Comparison of ENCODE assay signal across 10 cellular contexts in genomic region chr11:134255162-134255561, GRCh38. TPM values are rescaled to one million over a fixed set of nuclear protein-coding genes. Genes with fewer than 3 reads are reported as not detected.
A peak's percentile ranks its signal among the peaks of the same experiment; 100 is the strongest.
DNase-seq lines count a peak whose midpoint lies in the region; ATAC-seq and TF ChIP-seq lines count a peak whose summit lies in the region.
"Not testable (repeated sequence)": the region's sequence is repeated elsewhere in the genome, so short reads cannot be mapped to it uniquely, and the experiment has no call there.
"Had no signal": no experiment of that assay in that cellular context is flagged by ENCODE, and none has a peak within 500 bp of the region (broad histone marks: within the 10 kb centered on the region; RNA-seq: fewer than 3 reads in every experiment).

No MANE protein-coding gene starts in this region.

- peak overlapping the region; percentile 82 for H3K4me3 Mint-ChIP-seq in CD4-positive, alpha-beta T cell
- H3K4me3 Mint-ChIP-seq in IgD-negative memory B cell (peak overlapping the region in 3 of 4 donors; percentile 47 to 79 (median 78)), WTC11 (peak overlapping the region; percentile 89), nephron (peak overlapping the region; percentile 65 to 94 (median 80))
- H3K4me3 Mint-ChIP-seq in activated T-helper 17 cell treated with anti-CD3 and anti-CD28 coated beads, Interleukin-2, amount 50 U/mL, for 72 hours, result peak overlapping the region; percentile 98
- H3K4me3 Mint-ChIP-seq in activated naive CD8-positive, alpha-beta T cell treated with anti-CD3 and anti-CD28 coated beads, Interleukin-2, amount 50 U/mL, for 24 hours, result peak overlapping the region; percentile 96

- not testable (repeated sequence) for DNase-seq in CD4-positive, alpha-beta T cell; WTC11 (ENCODE audit: low spot score); activated naive CD8-positive, alpha-beta T cell treated with anti-CD3 and anti-CD28 coated beads, Interleukin-2, amount 50 U/mL, for 24 hours; mammary epithelial cell

- POLR2A ChIA-PET in CD4-positive, alpha-beta T cell (lab: Charles Lee), result interaction anchor here (4.4 to 6.6 kb wide), 2 partner anchors 20 to 30 kb away, joined by 44 to 94 read pairs; partner anchors contain the start of genes GLB1L3, NCAPD3 and VPS26B
- POLR2A ChIA-PET in WTC11 (lab: Charles Lee), result interaction anchor here (0.7 kb wide), 1 partner anchor 471 kb away, joined by 3 read pairs; no protein-coding TSS in a partner anchor

- not testable (repeated sequence) for H2AFZ ChIP-seq in mammary epithelial cell (ENCODE audit: low read depth, low read length)

- peaks cover 39% of the 10 kb centered on the region for H3K79me2 ChIP-seq in mammary epithelial cell (ENCODE audit: insufficient read depth, low read length)

- H3K4me2 ChIP-seq in mammary epithelial cell (ENCODE audit: insufficient read depth, low read depth, low read length), result not testable (repeated sequence)

- not testable (repeated sequence) for H3K27ac Mint-ChIP-seq in CD4-positive, alpha-beta T cell; IgD-negative memory B cell; WTC11; activated T-helper 17 cell treated with anti-CD3 and anti-CD28 coated beads, Interleukin-2, amount 50 U/mL, for 72 hours; activated naive CD8-positive, alpha-beta T cell treated with anti-CD3 and anti-CD28 coated beads, Interleukin-2, amount 50 U/mL, for 24 hours; nephron

- not testable (repeated sequence) for H3K4me3 ChIP-seq in mammary epithelial cell (replicated peaks in 1 of 3; ENCODE audit: insufficient read depth in 1 of 3, low read depth in 2 of 3, low read length in 3 of 3)

- not testable (repeated sequence) for H3K9me3 ChIP-seq in CD4-positive, alpha-beta T cell (ENCODE audit: control insufficient read depth, low read length); mammary epithelial cell (replicated peaks; ENCODE audit: insufficient read depth, low read length)

- not testable (repeated sequence) for H3K4me1 ChIP-seq in mammary epithelial cell (ENCODE audit: insufficient read depth, low read length)

- intact Hi-C loops in CD4-positive, alpha-beta T cell (cut with DNase I, micrococcal nuclease), result loop anchor here in 1 of 2 experiments (10.0 kb wide), 1 partner anchor 190 kb away; the partner anchor contains the start of gene JAM3
- intact Hi-C loops in mammary epithelial cell (cut with micrococcal nuclease), result not testable (repeated sequence)

- dilution Hi-C loops in mammary epithelial cell (cut with HindIII; ENCODE audit: low sequenced_read_pairs), result not testable (repeated sequence)

- not testable (repeated sequence) for H3K36me3 ChIP-seq in mammary epithelial cell (ENCODE audit: insufficient read depth, low read length)

- not testable (repeated sequence) for TF ChIP-seq CTCF in CD4-positive, alpha-beta T cell (IDR thresholded peaks at IDR 0.05); WTC11 (IDR thresholded peaks at IDR 0.05); mammary epithelial cell (conservative IDR thresholded peaks at IDR 0.05 in 1 of 2, IDR thresholded peaks at IDR 0.05 in 1 of 2; ENCODE audit: extremely low read depth in 1 of 2, insufficient read depth in 1 of 2, low read depth in 1 of 2, low read length in 2 of 2); nephron (IDR thresholded peaks at IDR 0.05; ENCODE audit: unreplicated experiment in 3 of 3)

- peaks cover 40% of the 10 kb centered on the region for H3K4me1 Mint-ChIP-seq in CD4-positive, alpha-beta T cell (ENCODE audit: low read depth)
- H3K4me1 Mint-ChIP-seq in IgD-negative memory B cell, result peaks cover 18 to 26% (median 19%) of the 10 kb centered on the region in 3 donors
- H3K4me1 Mint-ChIP-seq in WTC11, result peaks cover 31% of the 10 kb centered on the region
- H3K4me1 Mint-ChIP-seq in activated T-helper 17 cell treated with anti-CD3 and anti-CD28 coated beads, Interleukin-2, amount 50 U/mL, for 72 hours, result peaks cover 14% of the 10 kb centered on the region
- H3K4me1 Mint-ChIP-seq in activated naive CD8-positive, alpha-beta T cell treated with anti-CD3 and anti-CD28 coated beads, Interleukin-2, amount 50 U/mL, for 24 hours, result peaks cover 25% of the 10 kb centered on the region
- peaks cover 21% of the 10 kb centered on the region for H3K4me1 Mint-ChIP-seq in nephron

- not testable (repeated sequence) for ATAC-seq in CD4-positive, alpha-beta T cell (ENCODE audit: poor library complexity); WTC11; activated T-helper 17 cell treated with anti-CD3 and anti-CD28 coated beads, Interleukin-2, amount 50 U/mL, for 72 hours (replicated peaks); activated naive CD8-positive, alpha-beta T cell treated with anti-CD3 and anti-CD28 coated beads, Interleukin-2, amount 50 U/mL, for 24 hours

- H3K27me3 ChIP-seq in CD4-positive, alpha-beta T cell (ENCODE audit: control insufficient read depth, insufficient read depth, low read length); mammary epithelial cell (ENCODE audit: insufficient read depth, low read length): not testable (repeated sequence)

- 97% methylated on average over 5 of the region's 5 CpGs for WGBS in mammary epithelial cell (ENCODE audit: low coverage, missing lambda C conversion rate)

- BruUV-seq in mammary epithelial cell (replicated peaks; lab: Mats Ljungman, UMichigan), result TSS peak; percentile 89

- CTCF ChIA-PET in CD4-positive, alpha-beta T cell (lab: Charles Lee), result interaction anchor here (1.0 to 2.6 kb wide), 3 partner anchors 11 to 26 kb away, joined by 3 to 18 read pairs (median 3); partner anchors contain the start of gene GLB1L3
- CTCF ChIA-PET in WTC11 (lab: Charles Lee), result interaction anchor here (1.3 kb wide), 1 partner anchor 34 kb away, joined by 3 read pairs; no protein-coding TSS in a partner anchor
- CTCF ChIA-PET in mammary epithelial cell (lab: Charles Lee; ENCODE audit: low non-redundant PET), result not testable (repeated sequence)

- H3K9me3 Mint-ChIP-seq in CD4-positive, alpha-beta T cell; IgD-negative memory B cell; WTC11; activated T-helper 17 cell treated with anti-CD3 and anti-CD28 coated beads, Interleukin-2, amount 50 U/mL, for 72 hours; activated naive CD8-positive, alpha-beta T cell treated with anti-CD3 and anti-CD28 coated beads, Interleukin-2, amount 50 U/mL, for 24 hours; nephron: not testable (repeated sequence)

- in situ Hi-C loops in mammary epithelial cell (cut with MboI; ENCODE audit: low sequenced_read_pairs in 2 of 2), result not testable (repeated sequence)

- not testable (repeated sequence) for H3K27me3 Mint-ChIP-seq in CD4-positive, alpha-beta T cell; IgD-negative memory B cell; WTC11 (ENCODE audit: low read depth); activated T-helper 17 cell treated with anti-CD3 and anti-CD28 coated beads, Interleukin-2, amount 50 U/mL, for 72 hours; activated naive CD8-positive, alpha-beta T cell treated with anti-CD3 and anti-CD28 coated beads, Interleukin-2, amount 50 U/mL, for 24 hours; nephron (ENCODE audit: low read depth)

- not testable (repeated sequence) for H3K9ac ChIP-seq in mammary epithelial cell (ENCODE audit: insufficient read depth, low read length)

- H4K20me1 ChIP-seq in mammary epithelial cell (ENCODE audit: insufficient read depth, low read length), result not testable (repeated sequence)

- not testable (repeated sequence) for H3K27ac ChIP-seq in CD4-positive, alpha-beta T cell (ENCODE audit: low read depth, low read length); mammary epithelial cell (ENCODE audit: insufficient read depth, low read depth, low read length)

- H3K36me3 Mint-ChIP-seq in CD4-positive, alpha-beta T cell (ENCODE audit: low read depth), result peaks cover 57% of the 10 kb centered on the region
- H3K36me3 Mint-ChIP-seq in IgD-negative memory B cell; activated naive CD8-positive, alpha-beta T cell treated with anti-CD3 and anti-CD28 coated beads, Interleukin-2, amount 50 U/mL, for 24 hours (ENCODE audit: low read depth); nephron (ENCODE audit: low read depth): not testable (repeated sequence)
- H3K36me3 Mint-ChIP-seq in WTC11, result peaks cover 37% of the 10 kb centered on the region
- peaks cover 41% of the 10 kb centered on the region for H3K36me3 Mint-ChIP-seq in activated T-helper 17 cell treated with anti-CD3 and anti-CD28 coated beads, Interleukin-2, amount 50 U/mL, for 72 hours (ENCODE audit: low read depth)

RNA-seq across cellular contexts. Expression of gene ACAD8, which starts 1.8 kb away (rescaled TPM):
- 10 to 100 TPM; 15.0 to 16.3 TPM for total RNA-seq in CD4-positive, alpha-beta T cell
- 14.2 TPM for polyA plus RNA-seq in IgD-negative memory B cell
- total RNA-seq in WTC11 (2021), result 49.4 to 55.2 TPM (median 51.9 TPM) in 3 replicates
- total RNA-seq in activated T-helper 17 cell treated with anti-CD3 and anti-CD28 coated beads, Interleukin-2, amount 50 U/mL, for 72 hours, result 10 to 100 TPM; 22.8 to 23.7 TPM
- 10 to 100 TPM; 20.8 to 21.0 TPM for total RNA-seq in mammary epithelial cell
- polyA plus RNA-seq in mammary epithelial cell, result 19.5 TPM
- polyA minus RNA-seq in mammary epithelial cell, result 27.5 TPM

RNA-seq across cellular contexts. Expression of gene THYN1, which starts 2.0 kb away (rescaled TPM):
- 10 to 100 TPM; 25.7 to 26.0 TPM for total RNA-seq in CD4-positive, alpha-beta T cell
- polyA plus RNA-seq in IgD-negative memory B cell, result 77.4 TPM
- 80.2 to 83.8 TPM (median 82.0 TPM) in 3 replicates for total RNA-seq in WTC11 (2021)
- 10 to 100 TPM; 72.7 to 81.0 TPM for total RNA-seq in activated T-helper 17 cell treated with anti-CD3 and anti-CD28 coated beads, Interleukin-2, amount 50 U/mL, for 72 hours
- total RNA-seq in mammary epithelial cell, result 10 to 100 TPM; 30.2 to 38.0 TPM
- 42.9 TPM for polyA plus RNA-seq in mammary epithelial cell
- polyA minus RNA-seq in mammary epithelial cell, result 20.2 TPM

RNA-seq across cellular contexts. Expression of gene GLB1L3, which starts 21.0 kb away (rescaled TPM):
- total RNA-seq in CD4-positive, alpha-beta T cell, result 1 to 10 TPM; 1.3 to 1.5 TPM
- polyA plus RNA-seq in IgD-negative memory B cell (0.19 TPM), mammary epithelial cell (2.1 TPM)
- total RNA-seq in WTC11 (2021) (34.6 to 50.2 TPM (median 35.9 TPM) in 3 replicates), mammary epithelial cell (1 to 10 TPM in 1 of 2 donors, under 1 TPM in 1; 0.50 to 6.3 TPM)
- 10 to 100 TPM; 10.9 to 15.7 TPM for total RNA-seq in activated T-helper 17 cell treated with anti-CD3 and anti-CD28 coated beads, Interleukin-2, amount 50 U/mL, for 72 hours
- not detected for polyA minus RNA-seq in mammary epithelial cell
- total RNA-seq: A172, Caco-2 had no signal
- polyA plus RNA-seq: BJ had no signal

RNA-seq across cellular contexts. Expression of gene VPS26B, which starts 30.7 kb away (rescaled TPM):
- total RNA-seq in CD4-positive, alpha-beta T cell, result 10 to 100 TPM; 41.6 to 42.2 TPM
- polyA plus RNA-seq in IgD-negative memory B cell (11.8 TPM), mammary epithelial cell (32.1 TPM)
- total RNA-seq in WTC11 (2021) (28.7 to 29.3 TPM (median 29.0 TPM) in 3 replicates), mammary epithelial cell (10 to 100 TPM; 46.0 to 46.6 TPM)
- total RNA-seq in activated T-helper 17 cell treated with anti-CD3 and anti-CD28 coated beads, Interleukin-2, amount 50 U/mL, for 72 hours, result 10 to 100 TPM; 36.6 to 40.7 TPM
- polyA minus RNA-seq in mammary epithelial cell, result 63.9 TPM

RNA-seq across cellular contexts. Expression of gene NCAPD3, which starts 31.4 kb away (rescaled TPM):
- total RNA-seq in CD4-positive, alpha-beta T cell, result 10 to 100 TPM; 25.7 to 29.6 TPM
- polyA plus RNA-seq in IgD-negative memory B cell (8.1 TPM), mammary epithelial cell (33.3 TPM)
- total RNA-seq in WTC11 (2021) (46.5 to 63.0 TPM (median 49.1 TPM) in 3 replicates), mammary epithelial cell (10 to 100 TPM; 16.2 to 36.9 TPM)
- total RNA-seq in activated T-helper 17 cell treated with anti-CD3 and anti-CD28 coated beads, Interleukin-2, amount 50 U/mL, for 72 hours, result 100 to 1,000 TPM in 1 of 2 donors, 10 to 100 TPM in 1; 77.5 to 103 TPM
- 26.0 TPM for polyA minus RNA-seq in mammary epithelial cell
